In the genomic region with DNA sequence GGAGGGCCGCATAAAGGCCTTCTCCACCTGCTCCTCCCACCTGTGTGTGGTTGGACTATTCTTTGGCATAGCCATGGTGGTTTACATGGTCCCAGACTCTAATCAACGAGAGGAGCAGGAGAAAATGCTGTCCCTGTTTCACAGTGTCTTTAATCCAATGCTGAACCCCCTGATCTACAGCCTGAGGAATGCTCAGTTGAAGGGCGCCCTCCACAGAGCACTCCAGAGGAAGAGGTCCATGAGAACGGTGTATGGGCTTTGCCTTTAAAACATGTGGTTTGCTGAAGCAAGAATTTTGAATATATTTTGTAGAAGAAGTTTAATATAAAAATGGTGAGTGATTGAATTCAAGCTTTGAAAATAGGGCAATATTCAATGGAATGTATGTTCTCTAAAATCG, we compare ENCODE assay signal across 1 cellular context.
TF ChIP-seq lines count a peak whose summit lies in the region.

No MANE protein-coding gene starts in this region.

TF ChIP-seq in H1, 55 proteins besides CTCF, POLR2A, EP300 and RAD21:
- no peak for TF ChIP-seq NRF1 (IDR thresholded peaks at IDR 0.05; ENCODE audit: low read depth, low read length)
- no peak for TF ChIP-seq RFX5 (IDR thresholded peaks at IDR 0.05; ENCODE audit: borderline replicate concordance, low read depth, low read length)
- no peak for TF ChIP-seq SIRT6 (IDR thresholded peaks at IDR 0.05; ENCODE audit: low read length)
- no peak for TF ChIP-seq SUZ12 (IDR thresholded peaks at IDR 0.05; ENCODE audit: low read length)
